9 cellular contexts compared by ENCODE assay signal in genomic region chrX:133985164-133986007, GRCh38. TPM values are rescaled to one million over a fixed set of nuclear protein-coding genes. Genes with fewer than 3 reads are reported as not detected.
DNase-seq lines count a peak whose midpoint lies in the region; ATAC-seq and TF ChIP-seq lines count a peak whose summit lies in the region.
"Had no signal": no experiment of that assay in that cellular context is flagged by ENCODE, and none has a peak within 500 bp of the region (broad histone marks: within the 10 kb centered on the region; RNA-seq: fewer than 3 reads in every experiment).

TSS of gene GPC3 (minus strand) at chrX:133985594.

- peaks cover 4% of the 10 kb centered on the region; the same call in 1 of the 2 replicates for H3K4me1 ChIP-seq in Panc1 (ENCODE audit: control insufficient read depth, insufficient read depth, low read length)
- no peaks in the 10 kb centered on the region for H3K4me1 ChIP-seq in right cardiac atrium (ENCODE audit: control insufficient read depth, insufficient read depth, low read length)

- intact Hi-C loops in Panc1 (cut with micrococcal nuclease; ENCODE audit: unreplicated experiment): no loop called here
- intact Hi-C loops in right cardiac atrium (cut with DNase I): no loop called here

- peaks cover 8% of the 10 kb centered on the region for H3K27me3 ChIP-seq in Panc1 (ENCODE audit: control insufficient read depth, insufficient read depth, low read length)
- H3K27me3 ChIP-seq in right cardiac atrium (ENCODE audit: control insufficient read depth, insufficient read depth): no peaks in the 10 kb centered on the region

- no peak within 1 kb of the TSS for H3K27ac ChIP-seq in Panc1 (ENCODE audit: low read length)
- no peak within 1 kb of the TSS for H3K27ac ChIP-seq in right cardiac atrium (ENCODE audit: low read length)

- H3K36me3 ChIP-seq in Panc1 (ENCODE audit: control insufficient read depth, insufficient read depth, low read length): no peaks in the 10 kb centered on the region

- no TSS peak for BruUV-seq in Panc1 (replicated peaks; lab: Mats Ljungman, UMichigan)

- CTCF ChIA-PET in Panc1 (lab: Charles Lee): no interaction called here

- H3K4me3 ChIP-seq in Panc1 (ENCODE audit: low read depth in 2 of 2, low read length in 2 of 2) (peak within 1 kb of the TSS; percentile 33 to 45), right cardiac atrium (ENCODE audit: low read length) (peak within 1 kb of the TSS; percentile 79)
- H3K4me3 ChIP-seq: GM12878 had no signal

- no peaks in the 10 kb centered on the region for H3K36me3 Mint-ChIP-seq in activated naive CD4-positive, alpha-beta T cell treated with anti-CD3 and anti-CD28 coated beads, Interleukin-2, amount 50 U/mL, for 72 hours

- peak; percentile 62 for DNase-seq in COLO668 (lab: John Stamatoyannopoulos, UW; ENCODE audit: unreplicated experiment)
- no peak for DNase-seq in Panc1 (ENCODE audit: low read depth, low spot score)
- DNase-seq in activated naive CD4-positive, alpha-beta T cell treated with anti-CD3 and anti-CD28 coated beads, Interleukin-2, amount 50 U/mL, for 72 hours (ENCODE audit: low spot score in 2 of 2): peak in 1 of 2 donors; percentile 13
- DNase-seq in right cardiac atrium: peak; percentile 35 to 74 (median 70)
- peak; percentile 76 for DNase-seq in retina
- DNase-seq in occipital lobe (lab: John Stamatoyannopoulos, UW): no peak

- TF ChIP-seq CTCF in Panc1 (IDR thresholded peaks at IDR 0.05): no peak

- peak; percentile 58 for ATAC-seq in HG02970 (IDR thresholded peaks at IDR 0.05; ENCODE audit: low FRiP score, unreplicated experiment)
- peak; percentile 95 for ATAC-seq in Panc1
- peak; percentile 85 to 90 for ATAC-seq in activated naive CD4-positive, alpha-beta T cell treated with anti-CD3 and anti-CD28 coated beads, Interleukin-2, amount 50 U/mL, for 72 hours
- peak; percentile 76 to 87 for ATAC-seq in right cardiac atrium
- no peak for ATAC-seq in HG02798 (IDR thresholded peaks at IDR 0.05; ENCODE audit: poor library complexity, unreplicated experiment)
- ATAC-seq: GM12878 had no signal

- H3K27ac Mint-ChIP-seq in activated naive CD4-positive, alpha-beta T cell treated with anti-CD3 and anti-CD28 coated beads, Interleukin-2, amount 50 U/mL, for 72 hours: peak within 1 kb of the TSS in 1 of 2 donors; percentile 36

- POLR2A ChIA-PET in Panc1 (lab: Charles Lee): interaction anchor here (0.8 kb wide), 1 partner anchor 128 kb away, joined by 3 read pairs; no protein-coding TSS in a partner anchor

- H3K9me3 ChIP-seq in Panc1 (ENCODE audit: control insufficient read depth, insufficient read depth, low read depth, low read length) (no peaks in the 10 kb centered on the region), right cardiac atrium (ENCODE audit: control insufficient read depth, low read length) (no peaks in the 10 kb centered on the region)

- in situ Hi-C loops in Panc1 (cut with HindIII; ENCODE audit: low pct_unique_long_range_greater_than_20kb, low sequenced_read_pairs): no loop called here

- H3K9me3 Mint-ChIP-seq in activated naive CD4-positive, alpha-beta T cell treated with anti-CD3 and anti-CD28 coated beads, Interleukin-2, amount 50 U/mL, for 72 hours: no peaks in the 10 kb centered on the region

- WGBS in right cardiac atrium: 1% methylated on average over 71 of the region's 90 CpGs

RNA-seq across cellular contexts. Expression of gene GPC3, which starts in this region (rescaled TPM):
- total RNA-seq in Panc1 (2021; ENCODE audit: unreplicated experiment) (0.95 TPM), right cardiac atrium (10 to 100 TPM in 1 of 4 donors, 1 to 10 TPM in 3; 6.7 to 15.5 (median 8.7) TPM), occipital lobe (5.3 TPM)
- 0.27 TPM for polyA plus RNA-seq in Panc1 (2012; ENCODE audit: insufficient read length)
- total RNA-seq in activated naive CD4-positive, alpha-beta T cell treated with anti-CD3 and anti-CD28 coated beads, Interleukin-2, amount 50 U/mL, for 72 hours: 1 to 10 TPM in 1 of 2 donors, under 1 TPM in 1; 0.66 to 1.4 TPM
- 7.0 TPM for polyA plus RNA-seq in right cardiac atrium

Comparison
In these comparisons a context has a peak if more than half of its experiments do, and no peak if none do; other contexts are left out.
1. Peak in ATAC-seq and H3K4me3 ChIP-seq in Panc1; RNA of the gene not detected or under 1 TPM.
2. DNase-seq: peak in COLO668 (single experiment), right cardiac atrium (3 of 3) and retina (single experiment); none in Panc1 (single experiment) and occipital lobe (single experiment).